In the genomic region with DNA sequence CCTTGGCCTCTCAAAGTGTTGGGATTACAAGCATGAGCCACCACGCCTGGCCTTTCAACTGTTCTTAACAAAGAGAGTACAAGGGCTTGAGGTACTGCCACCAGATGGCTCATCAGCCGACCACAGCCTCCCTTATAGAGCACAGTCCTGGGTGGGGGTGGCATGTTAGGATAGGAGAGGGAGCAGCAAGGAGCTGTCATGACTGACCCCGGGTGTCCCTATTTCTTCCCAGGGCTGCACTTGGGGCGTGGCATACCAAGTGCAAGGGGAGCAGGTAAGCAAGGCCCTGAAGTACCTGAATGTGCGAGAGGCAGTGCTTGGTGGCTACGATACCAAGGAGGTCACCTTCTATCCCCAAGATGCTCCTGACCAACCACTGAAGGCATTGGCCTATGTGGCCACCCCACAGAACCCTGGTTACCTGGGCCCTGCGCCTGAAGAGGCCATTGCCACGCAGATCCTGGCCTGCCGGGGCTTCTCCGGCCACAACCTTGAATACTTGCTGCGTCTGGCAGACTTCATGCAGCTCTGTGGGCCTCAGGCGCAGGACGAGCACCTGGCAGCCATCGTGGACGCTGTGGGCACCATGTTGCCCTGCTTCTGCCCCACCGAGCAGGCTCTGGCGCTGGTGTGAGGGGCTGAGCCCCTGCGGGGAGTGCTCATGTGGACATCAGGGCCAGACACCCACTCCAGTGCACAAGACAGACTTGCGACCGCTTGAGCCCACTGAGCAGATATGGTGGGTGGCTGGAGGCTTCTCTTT, we compare ENCODE assay signal across 1 cellular context.
TF ChIP-seq lines count a peak whose summit lies in the region.

No MANE protein-coding gene starts in this region.

TF ChIP-seq in IMR-90, 13 proteins besides CTCF, POLR2A, EP300 and RAD21:
- TF ChIP-seq MAZ (IDR thresholded peaks at IDR 0.05; ENCODE audit: borderline replicate concordance, low read depth, low read length) (no peak), NFE2L2 (IDR thresholded peaks at IDR 0.05; ENCODE audit: low read depth, low read length) (no peak), BHLHE40 (IDR thresholded peaks at IDR 0.05; ENCODE audit: low read depth, low read length) (no peak), CEBPB (IDR thresholded peaks at IDR 0.05; ENCODE audit: low read depth, low read length) (no peak), CHD1 (IDR thresholded peaks at IDR 0.05; ENCODE audit: low read depth, low read length) (no peak), MXI1 (IDR thresholded peaks at IDR 0.05; ENCODE audit: borderline replicate concordance, low read depth, low read length) (no peak)
TF ChIP-seq in IMR-90: peak in this region for 0.
